20 cellular contexts compared by ENCODE assay signal in genomic region chr20:23653400-23653938, GRCh38. TPM values are rescaled to one million over a fixed set of nuclear protein-coding genes. Genes with fewer than 3 reads are reported as not detected.
"Had no signal": no experiment of that assay in that cellular context is flagged by ENCODE, and none has a peak within 500 bp of the region (broad histone marks: within the 10 kb centered on the region; RNA-seq: fewer than 3 reads in every experiment).

No MANE protein-coding gene starts in this region.

- DNase-seq: activated CD4-positive, alpha-beta T cell treated with anti-CD3 and anti-CD28 coated beads for 48 hours; activated CD8-positive, alpha-beta memory T cell treated with anti-CD3 and anti-CD28 coated beads, Interleukin-2, amount 50 U/mL, for 48 hours; activated CD8-positive, alpha-beta T cell treated with anti-CD3 and anti-CD28 coated beads, Interleukin-2, amount 10 ng/mL, durations not matched to agents 7 days and 5 days; activated naive CD4-positive, alpha-beta T cell; effector memory CD4-positive, alpha-beta T cell; glutamatergic neuron; stimulated activated CD4-positive, alpha-beta T cell treated with anti-CD3 and anti-CD28 coated beads, Interleukin-4, amount 100 ng/mL, for 4 hours; stimulated activated naive CD8-positive, alpha-beta T cell treated with anti-CD3 and anti-CD28 coated beads, Interleukin-15, amount 100 ng/mL, for 72 hours; T-helper 1 cell; thyroid gland; uterus had no signal

- H3K27ac ChIP-seq: ascending aorta, epithelial cell of prostate, thyroid gland had no signal

- H3K36me3 ChIP-seq: ascending aorta, thyroid gland, uterus had no signal

- ATAC-seq: activated CD8-positive, alpha-beta T cell treated with anti-CD3 and anti-CD28 coated beads, Interleukin-2, amount 10 ng/mL, durations not matched to agents 7 days and 5 days; natural killer cell treated with Interleukin-12 subunit alpha and Interleukin-12 subunit beta and Interleukin-15 and Interleukin-18, amount 100 ng/mL, for 72 hours; stimulated activated naive CD8-positive, alpha-beta T cell treated with anti-CD3 and anti-CD28 coated beads, Interleukin-15, amount 100 ng/mL, for 72 hours had no signal

- H3K27me3 ChIP-seq: ascending aorta, thyroid gland, uterus had no signal

- H3K4me3 ChIP-seq: ascending aorta, coronary artery, thyroid gland, uterus had no signal

- H3K9me3 ChIP-seq: ascending aorta, thyroid gland, uterus had no signal

RNA-seq across cellular contexts. Expression of gene CST4, which starts 35.4 kb away (rescaled TPM):
- total RNA-seq: activated CD8-positive, alpha-beta T cell treated with anti-CD3 and anti-CD28 coated beads, Interleukin-2, amount 10 ng/mL, durations not matched to agents 7 days and 5 days; activated T-helper 1 cell treated with anti-CD3 and anti-CD28 coated beads, Interleukin-12 subunit alpha, Interleukin-12 subunit beta, Interleukin-2, Interleukin-4 antibody, amounts not matched to agents 30 ng/mL and 10 ng/mL and 1 ng/mL, durations not matched to agents 14 hours and 24 hours and 36 hours; ascending aorta; cardiac septum; fibroblast of villous mesenchyme; natural killer cell treated with Interleukin-12 subunit alpha and Interleukin-12 subunit beta and Interleukin-15 and Interleukin-18, amount 100 ng/mL, for 72 hours; omental fat pad; skeletal muscle tissue; uterus had no signal

RNA-seq across cellular contexts. Expression of gene CST9, which starts 47.8 kb away (rescaled TPM):
- total RNA-seq: activated CD8-positive, alpha-beta T cell treated with anti-CD3 and anti-CD28 coated beads, Interleukin-2, amount 10 ng/mL, durations not matched to agents 7 days and 5 days; activated T-helper 1 cell treated with anti-CD3 and anti-CD28 coated beads, Interleukin-12 subunit alpha, Interleukin-12 subunit beta, Interleukin-2, Interleukin-4 antibody, amounts not matched to agents 30 ng/mL and 10 ng/mL and 1 ng/mL, durations not matched to agents 14 hours and 24 hours and 36 hours; ascending aorta; cardiac septum; fibroblast of villous mesenchyme; natural killer cell treated with Interleukin-12 subunit alpha and Interleukin-12 subunit beta and Interleukin-15 and Interleukin-18, amount 100 ng/mL, for 72 hours; skeletal muscle tissue; thyroid gland; uterus had no signal
